Comparison of ENCODE assay signal across 28 cellular contexts in the genomic region with DNA sequence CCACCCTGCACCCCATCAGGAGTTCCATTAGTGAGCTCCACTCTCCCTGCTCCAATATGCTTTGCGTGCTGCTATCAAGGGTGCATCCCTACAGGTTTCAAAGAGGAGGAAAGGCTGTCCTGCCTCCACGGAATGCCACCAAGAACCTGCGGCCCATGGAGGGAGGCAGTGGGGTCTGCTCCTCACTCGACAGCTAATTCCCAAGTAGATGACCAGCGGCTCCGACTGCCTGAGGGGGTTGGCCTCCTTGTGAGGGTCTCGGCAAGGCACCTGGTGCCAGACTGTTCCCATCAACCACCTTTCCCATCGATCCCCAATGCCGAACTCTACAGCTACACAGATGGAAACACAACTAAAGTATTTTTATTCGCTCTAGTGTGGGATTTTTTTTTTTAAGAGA.
"Had no signal": no experiment of that assay in that cellular context is flagged by ENCODE, and none has a peak within 500 bp of the region (broad histone marks: within the 10 kb centered on the region; RNA-seq: fewer than 3 reads in every experiment).

No MANE protein-coding gene starts in this region.

- DNase-seq: stimulated activated CD4-positive, alpha-beta T cell treated with anti-CD3 and anti-CD28 coated beads, Interleukin-2, amount 100 ng/mL, for 48 hours; stimulated activated CD4-positive, alpha-beta T cell treated with anti-CD3 and anti-CD28 coated beads, Interleukin-4, amount 100 ng/mL, for 1 hour; stimulated activated CD4-positive, alpha-beta T cell treated with anti-CD3 and anti-CD28 coated beads, Interleukin-4, amount 100 ng/mL, for 24 hours; stimulated activated CD4-positive, alpha-beta T cell treated with anti-CD3 and anti-CD28 coated beads, Interleukin-4, amount 100 ng/mL, for 4 hours; stimulated activated CD8-positive, alpha-beta memory T cell treated with anti-CD3 and anti-CD28 coated beads, Interleukin-4, amount 100 ng/mL, for 48 hours; stimulated activated naive B cell treated with anti-CD40 and anti-IgM and Interleukin-4, amounts not matched to agents 10 μg/mL and 1 μg/mL and 100 μg/mL, for 72 hours; stimulated activated naive CD4-positive, alpha-beta T cell; stimulated activated naive CD4-positive, alpha-beta T cell treated with Interleukin-2 at 50 U/mL for 16 hours; stimulated activated naive CD8-positive, alpha-beta T cell treated with anti-CD3 and anti-CD28 coated beads, Interleukin-15, amount 100 ng/mL, for 72 hours; stimulated activated naive CD8-positive, alpha-beta T cell treated with anti-CD3 and anti-CD28 coated beads, Interleukin-15, Interleukin-2, amounts not matched to agents 100 U/mL and 50 U/mL, for 24 hours; stomach; substantia nigra; testis; thyroid gland; tibial artery; transverse colon; trophoblast cell; upper lobe of left lung; upper lobe of right lung; uterus had no signal

- ATAC-seq: stimulated activated effector memory CD8-positive, alpha-beta T cell treated with anti-CD3 and anti-CD28 coated beads, Interleukin-12 subunit alpha, Interleukin-12 subunit beta, amount 100 ng/mL, for 72 hours; stimulated activated memory B cell treated with anti-CD40 and anti-IgM and Interleukin-4, amounts not matched to agents 10 μg/mL and 1 μg/mL and 100 μg/mL, for 72 hours; stimulated activated naive B cell treated with anti-CD40 and anti-IgM and Interleukin-4, amounts not matched to agents 10 μg/mL and 1 μg/mL and 100 μg/mL, for 72 hours; stimulated activated naive CD8-positive, alpha-beta T cell treated with anti-CD3 and anti-CD28 coated beads, Interleukin-15, amount 100 ng/mL, for 72 hours; stimulated activated naive CD8-positive, alpha-beta T cell treated with anti-CD3 and anti-CD28 coated beads, Interleukin-15, Interleukin-2, amounts not matched to agents 100 U/mL and 50 U/mL, for 24 hours; upper lobe of right lung had no signal

- H3K36me3 ChIP-seq: uterus had no signal

- H3K9me3 ChIP-seq: stomach, suprapubic skin, testis, thoracic aorta, thyroid gland, tibial artery, tibial nerve, transverse colon, upper lobe of left lung, upper lobe of right lung, uterus, vagina had no signal

- H3K4me1 ChIP-seq: stomach, suprapubic skin, testis, tibial artery, tibial nerve, transverse colon, upper lobe of left lung, upper lobe of right lung, uterus, vagina had no signal

- H3K27me3 Mint-ChIP-seq: stimulated activated memory B cell treated with anti-CD40 and anti-IgM and Interleukin-4, amounts not matched to agents 10 μg/mL and 1 μg/mL and 100 μg/mL, for 72 hours; stimulated activated naive B cell treated with anti-CD40 and anti-IgM and Interleukin-4, amounts not matched to agents 10 μg/mL and 1 μg/mL and 100 μg/mL, for 72 hours; stimulated activated naive CD8-positive, alpha-beta T cell treated with anti-CD3 and anti-CD28 coated beads, Interleukin-15, amount 100 ng/mL, for 72 hours; stimulated activated naive CD8-positive, alpha-beta T cell treated with anti-CD3 and anti-CD28 coated beads, Interleukin-15, Interleukin-2, amounts not matched to agents 100 ng/mL and 50 ng/mL, for 24 hours; type B pancreatic cell had no signal

- H3K27me3 ChIP-seq: stomach, suprapubic skin, testis, thyroid gland, tibial artery, tibial nerve, transverse colon, upper lobe of left lung, upper lobe of right lung, uterus, vagina had no signal

- H3K27ac ChIP-seq: stomach, suprapubic skin, testis, thoracic aorta, tibial artery, tibial nerve, transverse colon, upper lobe of left lung, upper lobe of right lung, uterus, vagina had no signal

- H3K4me3 Mint-ChIP-seq: stimulated activated effector memory CD8-positive, alpha-beta T cell treated with anti-CD3 and anti-CD28 coated beads, Interleukin-12 subunit alpha, Interleukin-12 subunit beta, amount 100 ng/mL, for 72 hours; stimulated activated memory B cell treated with anti-CD40 and anti-IgM and Interleukin-4, amounts not matched to agents 10 μg/mL and 1 μg/mL and 100 μg/mL, for 72 hours; stimulated activated naive B cell treated with anti-CD40 and anti-IgM and Interleukin-4, amounts not matched to agents 10 μg/mL and 1 μg/mL and 100 μg/mL, for 72 hours; stimulated activated naive CD8-positive, alpha-beta T cell treated with anti-CD3 and anti-CD28 coated beads, Interleukin-15, amount 100 ng/mL, for 72 hours; stimulated activated naive CD8-positive, alpha-beta T cell treated with anti-CD3 and anti-CD28 coated beads, Interleukin-15, Interleukin-2, amounts not matched to agents 100 ng/mL and 50 ng/mL, for 24 hours; type B pancreatic cell had no signal

- H3K27ac Mint-ChIP-seq: stimulated activated effector memory CD8-positive, alpha-beta T cell treated with anti-CD3 and anti-CD28 coated beads, Interleukin-12 subunit alpha, Interleukin-12 subunit beta, amount 100 ng/mL, for 72 hours; stimulated activated memory B cell treated with anti-CD40 and anti-IgM and Interleukin-4, amounts not matched to agents 10 μg/mL and 1 μg/mL and 100 μg/mL, for 72 hours; stimulated activated naive B cell treated with anti-CD40 and anti-IgM and Interleukin-4, amounts not matched to agents 10 μg/mL and 1 μg/mL and 100 μg/mL, for 72 hours; stimulated activated naive CD8-positive, alpha-beta T cell treated with anti-CD3 and anti-CD28 coated beads, Interleukin-15, amount 100 ng/mL, for 72 hours; stimulated activated naive CD8-positive, alpha-beta T cell treated with anti-CD3 and anti-CD28 coated beads, Interleukin-15, Interleukin-2, amounts not matched to agents 100 ng/mL and 50 ng/mL, for 24 hours had no signal

- H3K9me3 Mint-ChIP-seq: stimulated activated effector memory CD8-positive, alpha-beta T cell treated with anti-CD3 and anti-CD28 coated beads, Interleukin-12 subunit alpha, Interleukin-12 subunit beta, amount 100 ng/mL, for 72 hours; stimulated activated memory B cell treated with anti-CD40 and anti-IgM and Interleukin-4, amounts not matched to agents 10 μg/mL and 1 μg/mL and 100 μg/mL, for 72 hours; stimulated activated naive B cell treated with anti-CD40 and anti-IgM and Interleukin-4, amounts not matched to agents 10 μg/mL and 1 μg/mL and 100 μg/mL, for 72 hours; stimulated activated naive CD8-positive, alpha-beta T cell treated with anti-CD3 and anti-CD28 coated beads, Interleukin-15, amount 100 ng/mL, for 72 hours; stimulated activated naive CD8-positive, alpha-beta T cell treated with anti-CD3 and anti-CD28 coated beads, Interleukin-15, Interleukin-2, amounts not matched to agents 100 ng/mL and 50 ng/mL, for 24 hours; type B pancreatic cell had no signal

- H3K4me3 ChIP-seq: stomach, suprapubic skin, testis, thoracic aorta, thyroid gland, tibial artery, tibial nerve, transverse colon, upper lobe of left lung, upper lobe of right lung, uterus, vagina had no signal

- H3K4me1 Mint-ChIP-seq: stimulated activated effector memory CD8-positive, alpha-beta T cell treated with anti-CD3 and anti-CD28 coated beads, Interleukin-12 subunit alpha, Interleukin-12 subunit beta, amount 100 ng/mL, for 72 hours; stimulated activated memory B cell treated with anti-CD40 and anti-IgM and Interleukin-4, amounts not matched to agents 10 μg/mL and 1 μg/mL and 100 μg/mL, for 72 hours; stimulated activated naive B cell treated with anti-CD40 and anti-IgM and Interleukin-4, amounts not matched to agents 10 μg/mL and 1 μg/mL and 100 μg/mL, for 72 hours; stimulated activated naive CD8-positive, alpha-beta T cell treated with anti-CD3 and anti-CD28 coated beads, Interleukin-15, amount 100 ng/mL, for 72 hours had no signal
